ENCODE assay signal across 8 cellular contexts in the genomic region with DNA sequence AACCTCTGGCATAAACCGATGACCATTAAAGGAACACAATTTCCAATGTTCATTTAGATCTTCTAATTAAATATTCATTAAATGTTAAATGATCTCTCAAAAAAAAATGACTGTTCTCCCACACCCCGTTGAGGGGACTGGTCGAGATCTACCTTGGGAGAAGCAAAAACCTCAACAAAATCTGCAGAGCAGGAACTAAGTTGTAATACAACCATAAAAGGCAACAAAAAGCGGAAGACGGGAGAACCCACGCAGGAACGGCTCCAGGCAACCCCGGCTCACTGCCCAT. TPM values are rescaled to one million over a fixed set of nuclear protein-coding genes. Genes with fewer than 3 reads are reported as not detected.
A peak's percentile ranks its signal among the peaks of the same experiment; 100 is the strongest.
DNase-seq lines count a peak whose midpoint lies in the region; ATAC-seq and TF ChIP-seq lines count a peak whose summit lies in the region.

No MANE protein-coding gene starts in this region.

- peaks cover 27% of the 10 kb centered on the region for H3K4me1 Mint-ChIP-seq in activated B cell treated with CpG ODN at 0.5 μM for 24 hours

- ATAC-seq in GM21619 (IDR thresholded peaks at IDR 0.05; ENCODE audit: unreplicated experiment) (peak; percentile 26), activated B cell treated with CpG ODN at 0.5 μM for 24 hours (ENCODE audit: low read depth) (peak; percentile 53), Right ventricle myocardium inferior (peak; percentile 73), psoas muscle (peak; percentile 42 to 65 (median 44))

- TF ChIP-seq CTCF in GM10248 (IDR thresholded peaks at IDR 0.05; ENCODE audit: control extremely low read depth, extremely low read depth, low read depth, missing control alignments) (no peak), KMS-11 (conservative IDR thresholded peaks at IDR 0.05; ENCODE audit: low read depth, low read length) (no peak), activated B cell treated with CpG ODN at 0.5 μM for 24 hours (IDR thresholded peaks at IDR 0.05) (no peak), psoas muscle (IDR thresholded peaks at IDR 0.05) (no peak)

- peak; percentile 68 for DNase-seq in GM10248 (ENCODE audit: extremely low spot score)
- no peak for DNase-seq in activated B cell treated with CpG ODN at 0.5 μM for 24 hours
- DNase-seq in Right ventricle myocardium inferior (ENCODE audit: missing footprints): no peak
- no peak for DNase-seq in psoas muscle
- DNase-seq in foreskin melanocyte: no peak
- no peak for DNase-seq in stimulated activated CD4-positive, alpha-beta T cell treated with anti-CD3 and anti-CD28 coated beads, Interleukin-4, amount 100 ng/mL, for 1 hour

- H3K36me3 Mint-ChIP-seq in activated B cell treated with CpG ODN at 0.5 μM for 24 hours (ENCODE audit: low read depth): peaks cover 6% of the 10 kb centered on the region

- H3K27me3 ChIP-seq in KMS-11 (ENCODE audit: insufficient read depth, low read depth) (no peaks in the 10 kb centered on the region), psoas muscle (ENCODE audit: insufficient read depth in 3 of 3, low read length in 2 of 3) (no peaks in the 10 kb centered on the region)

- intact Hi-C loops in activated B cell treated with CpG ODN at 0.5 μM for 24 hours (cut with micrococcal nuclease) (loop anchor here (2.0 to 5.0 kb wide), 6 partner anchors 102 to 1107 kb away; a partner anchor contains a TSS), Right ventricle myocardium inferior (cut with DNase I) (loop anchor here (10.0 kb wide), 1 partner anchor 619 kb away; no protein-coding TSS in a partner anchor), psoas muscle (cut with DNase I) (loop anchor here in 1 of 2 donors (10.0 kb wide), 1 partner anchor 591 kb away; a partner anchor contains a TSS)

- H3K27me3 Mint-ChIP-seq in activated B cell treated with CpG ODN at 0.5 μM for 24 hours: no peaks in the 10 kb centered on the region

- H3K27ac ChIP-seq in KMS-11 (peak overlapping the region; percentile 89), psoas muscle (peak overlapping the region; percentile 96)

- POLR2A ChIA-PET in GM10248 (lab: Yijun Ruan, JAX): interaction anchor here (0.6 kb wide), 2 partner anchors 202 to 262 kb away, joined by 4 read pairs; a partner anchor contains a TSS
- POLR2A ChIA-PET in activated B cell treated with CpG ODN at 0.5 μM for 24 hours (lab: Charles Lee): interaction anchor here (0.6 to 3.5 kb wide), 29 partner anchors 9 to 1902 kb away, joined by 3 to 86 read pairs (median 4); a partner anchor contains a TSS

- no peaks in the 10 kb centered on the region for H3K79me2 ChIP-seq in KMS-11 (ENCODE audit: insufficient read depth, low read depth)

- H3K36me3 ChIP-seq in KMS-11 (ENCODE audit: insufficient read depth) (no peaks in the 10 kb centered on the region), psoas muscle (ENCODE audit: insufficient read depth in 1 of 2, low read depth in 1 of 2) (no peaks in the 10 kb centered on the region)

- H3K4me1 ChIP-seq in KMS-11 (ENCODE audit: low read depth, poor library complexity, severe bottlenecking) (peaks cover 6% of the 10 kb centered on the region), psoas muscle (no peaks in the 10 kb centered on the region)

- H3K9me3 ChIP-seq in psoas muscle: peaks cover 12% of the 10 kb centered on the region

- H3K4me3 ChIP-seq in KMS-11 (IDR thresholded peaks at IDR 0.05; ENCODE audit: insufficient read depth, low read depth, low read length) (no peak overlapping the region), psoas muscle (peak overlapping the region; percentile 91)

- H2AFZ ChIP-seq in KMS-11 (ENCODE audit: low read depth): peak overlapping the region; percentile 62

- peaks cover 6% of the 10 kb centered on the region for H3K9me3 Mint-ChIP-seq in activated B cell treated with CpG ODN at 0.5 μM for 24 hours

- WGBS in psoas muscle, 3 donors: 11 to 16% (median 13%) methylated on average over 8 of the region's 8 CpGs

- H3K9ac ChIP-seq in KMS-11: peak overlapping the region; percentile 87

- CTCF ChIA-PET in GM10248 (lab: Yijun Ruan, JAX): interaction anchor here (1.2 to 1.8 kb wide), 4 partner anchors 8 to 1084 kb away, joined by 3 to 8 read pairs (median 6); a partner anchor contains a TSS
- CTCF ChIA-PET in activated B cell treated with CpG ODN at 0.5 μM for 24 hours (lab: Charles Lee): interaction anchor here (0.6 to 3.1 kb wide), 5 partner anchors 9 to 1048 kb away, joined by 3 to 17 read pairs (median 5); a partner anchor contains a TSS

- H4K20me1 ChIP-seq in KMS-11 (ENCODE audit: insufficient read depth): no peaks in the 10 kb centered on the region

- H3K4me3 Mint-ChIP-seq in activated B cell treated with CpG ODN at 0.5 μM for 24 hours: peak overlapping the region; percentile 96

- H3K27ac Mint-ChIP-seq in activated B cell treated with CpG ODN at 0.5 μM for 24 hours: peak overlapping the region; percentile 99

- peak overlapping the region; percentile 64 for H3K4me2 ChIP-seq in KMS-11

RNA-seq across cellular contexts. Expression of a gene that starts 0.8 kb away (rescaled TPM):
- total RNA-seq in activated B cell treated with CpG ODN at 0.5 μM for 24 hours: 2.5 and 8.4 TPM in 2 replicates
- 2.6 TPM for total RNA-seq in Right ventricle myocardium inferior
- total RNA-seq in psoas muscle: 1 to 10 TPM in 2 of 4 donors, under 1 TPM in 1, not detected in 1; 0.75 to 4.8 (median 1.5) TPM
- under 1 TPM in 2 of 3 donors, not detected in 1; 0.23 to 0.31 TPM for polyA plus RNA-seq in psoas muscle

RNA-seq across cellular contexts. Expression of a gene that starts 5.3 kb away (rescaled TPM):
- total RNA-seq in activated B cell treated with CpG ODN at 0.5 μM for 24 hours (0.42 and 0.49 TPM in 2 replicates), Right ventricle myocardium inferior (0.84 TPM), psoas muscle (under 1 TPM; 0.74 to 0.81 (median 0.74) TPM)
- 1 to 10 TPM in 2 of 3 donors, under 1 TPM in 1; 0.63 to 3.0 (median 1.5) TPM for polyA plus RNA-seq in psoas muscle

RNA-seq across cellular contexts. Expression of a gene that starts 9.1 kb away (rescaled TPM):
- 23.9 and 24.8 TPM in 2 replicates for total RNA-seq in activated B cell treated with CpG ODN at 0.5 μM for 24 hours
- 12.2 TPM for total RNA-seq in Right ventricle myocardium inferior
- total RNA-seq in psoas muscle: 10 to 100 TPM; 13.5 to 16.8 (median 15.8) TPM
- 10 to 100 TPM; 10.1 to 16.8 (median 10.5) TPM for polyA plus RNA-seq in psoas muscle

RNA-seq across cellular contexts. Expression of a gene that starts 48.6 kb away (rescaled TPM):
- 0.29 and 0.40 TPM in 2 replicates for total RNA-seq in activated B cell treated with CpG ODN at 0.5 μM for 24 hours
- total RNA-seq in Right ventricle myocardium inferior: not detected
- total RNA-seq in psoas muscle: not detected
- under 1 TPM in 1 of 3 donors, not detected in 2; 0.01 TPM for polyA plus RNA-seq in psoas muscle

RNA-seq across cellular contexts. Expression of a gene that starts 48.6 kb away (rescaled TPM):
- 4.2 and 5.7 TPM in 2 replicates for total RNA-seq in activated B cell treated with CpG ODN at 0.5 μM for 24 hours
- total RNA-seq in Right ventricle myocardium inferior: 1.6 TPM
- under 1 TPM; 0.26 to 0.69 (median 0.49) TPM for total RNA-seq in psoas muscle
- polyA plus RNA-seq in psoas muscle: 1 to 10 TPM in 1 of 3 donors, under 1 TPM in 2; 0.23 to 1.7 (median 0.26) TPM
